1 cellular context compared by ENCODE assay signal in genomic region chr16:2968738-2969544, GRCh38.
TF ChIP-seq lines count a peak whose summit lies in the region.

Gene PAQR4, plus strand, starts transcription at chr16:2969348. Its CDS starts 327 bp downstream, at chr16:2969675.

TF ChIP-seq in HEK293, 187 proteins besides CTCF, POLR2A, EP300 and RAD21 (continued from another document and continues in another):
- no peak for TF ChIP-seq ZNF488 (tag by site-specific recombination; IDR thresholded peaks at IDR 0.05)
- TF ChIP-seq ZNF549 (tag by site-specific recombination; IDR thresholded peaks at IDR 0.05): no peak
- TF ChIP-seq ZNF449 (tag by site-specific recombination; IDR thresholded peaks at IDR 0.05): 0 out of 2 replicates have a peak, but pooled peaks have one; percentile 58
- peak; percentile 85 for TF ChIP-seq ZFP69B (tag by site-specific recombination; IDR thresholded peaks at IDR 0.05)
- TF ChIP-seq ZNF600 (tag by site-specific recombination; IDR thresholded peaks at IDR 0.05): peak; percentile 99
- no peak for TF ChIP-seq ZNF223 (tag by site-specific recombination; IDR thresholded peaks at IDR 0.05)
- peak; percentile 79; the same call in 1 of the 2 replicates for TF ChIP-seq ZNF580 (tag by site-specific recombination; IDR thresholded peaks at IDR 0.05)
- TF ChIP-seq ZNF692 (tag by site-specific recombination; IDR thresholded peaks at IDR 0.05): peak; percentile 92
- no peak for TF ChIP-seq MYNN (tag by site-specific recombination; IDR thresholded peaks at IDR 0.05; ENCODE audit: borderline replicate concordance)
- TF ChIP-seq ZNF221 (tag by site-specific recombination; IDR thresholded peaks at IDR 0.05; ENCODE audit: borderline replicate concordance): no peak
- TF ChIP-seq PRDM6 (tag by site-specific recombination; IDR thresholded peaks at IDR 0.05): no peak
- TF ChIP-seq ZNF362 (tag by site-specific recombination; IDR thresholded peaks at IDR 0.05): no peak
- no peak for TF ChIP-seq ZNF169 (tag by site-specific recombination; IDR thresholded peaks at IDR 0.05)
- no peak for TF ChIP-seq AEBP2 (tag by site-specific recombination; IDR thresholded peaks at IDR 0.05; ENCODE audit: borderline replicate concordance)
- TF ChIP-seq TRIM28 (IDR thresholded peaks at IDR 0.05; ENCODE audit: borderline replicate concordance, low read length): no peak
- TF ChIP-seq ZNF26 (tag by site-specific recombination; IDR thresholded peaks at IDR 0.05): no peak
- TF ChIP-seq ZSCAN5A (tag by site-specific recombination; IDR thresholded peaks at IDR 0.05): peak; percentile 79
- TF ChIP-seq ZNF514 (tag by site-specific recombination; IDR thresholded peaks at IDR 0.05): no peak
- TF ChIP-seq ZNF529 (tag by site-specific recombination; IDR thresholded peaks at IDR 0.05; ENCODE audit: insufficient replicate concordance): no peak
- no peak for TF ChIP-seq ZNF112 (tag by site-specific recombination; IDR thresholded peaks at IDR 0.05)
- TF ChIP-seq ZBTB8A (tag by site-specific recombination; IDR thresholded peaks at IDR 0.05): peak; percentile 90
- peak; percentile 90 for TF ChIP-seq ZNF335 (tag by site-specific recombination; conservative IDR thresholded peaks at IDR 0.05)
- no peak for TF ChIP-seq ZNF585B (tag by site-specific recombination; IDR thresholded peaks at IDR 0.05)
- TF ChIP-seq ZNF48 (tag by site-specific recombination; IDR thresholded peaks at IDR 0.05): no peak
- no peak for TF ChIP-seq ZNF610 (tag by site-specific recombination; IDR thresholded peaks at IDR 0.05; ENCODE audit: borderline replicate concordance)
- no peak for TF ChIP-seq ZNF776 (tag by site-specific recombination; IDR thresholded peaks at IDR 0.05; ENCODE audit: borderline replicate concordance)
- TF ChIP-seq ZNF521 (tag by site-specific recombination; IDR thresholded peaks at IDR 0.05): no peak
- peak; percentile 38; the same call in 1 of the 2 replicates for TF ChIP-seq ZNF423 (tag by site-specific recombination; IDR thresholded peaks at IDR 0.05)
- no peak for TF ChIP-seq ZNF558 (tag by site-specific recombination; IDR thresholded peaks at IDR 0.05)
- no peak for TF ChIP-seq YY2 (tag by site-specific recombination; IDR thresholded peaks at IDR 0.05)
- peak; percentile 83; the same call in 1 of the 2 replicates for TF ChIP-seq KLF16 (tag by site-specific recombination; IDR thresholded peaks at IDR 0.05)
- peak; percentile 98 for TF ChIP-seq PATZ1 (tag by site-specific recombination; IDR thresholded peaks at IDR 0.05)
- TF ChIP-seq ZBTB7A (tag by site-specific recombination; IDR thresholded peaks at IDR 0.05; ENCODE audit: low read depth): peak; percentile 93
- peak; percentile 84 for TF ChIP-seq SP3 (tag by site-specific recombination; IDR thresholded peaks at IDR 0.05)
- no peak for TF ChIP-seq ZFP41 (tag by site-specific recombination; IDR thresholded peaks at IDR 0.05; ENCODE audit: borderline replicate concordance)
- TF ChIP-seq ZNF544 (tag by site-specific recombination; IDR thresholded peaks at IDR 0.05): no peak
- TF ChIP-seq KLF17 (tag by site-specific recombination; IDR thresholded peaks at IDR 0.05): peak; percentile 91
- TF ChIP-seq ZNF792 (tag by site-specific recombination; IDR thresholded peaks at IDR 0.05): no peak
- TF ChIP-seq KLF1 (tag by site-specific recombination; IDR thresholded peaks at IDR 0.05): peak; percentile 61
- no peak for TF ChIP-seq ZNF146 (tag by site-specific recombination; IDR thresholded peaks at IDR 0.05)
- no peak for TF ChIP-seq ZNF433 (tag by site-specific recombination; IDR thresholded peaks at IDR 0.05; ENCODE audit: low read depth)
- TF ChIP-seq ZNF654 (tag by site-specific recombination; IDR thresholded peaks at IDR 0.05; ENCODE audit: low read depth): no peak
- TF ChIP-seq ZNF2 (tag by site-specific recombination; IDR thresholded peaks at IDR 0.05): peak; percentile 90
- no peak for TF ChIP-seq PRDM4 (tag by site-specific recombination; IDR thresholded peaks at IDR 0.05)
- 0 out of 2 replicates have a peak, but pooled peaks have one; percentile 49 for TF ChIP-seq ZFP37 (tag by site-specific recombination; IDR thresholded peaks at IDR 0.05)
- TF ChIP-seq ZIC2 (tag by site-specific recombination; IDR thresholded peaks at IDR 0.05): no peak
